In genomic region chr1:2966435-2966834, GRCh38 we compare ENCODE assay signal across 22 cellular contexts. TPM values are rescaled to one million over a fixed set of nuclear protein-coding genes. Genes with fewer than 3 reads are reported as not detected.
"Had no signal": no experiment of that assay in that cellular context is flagged by ENCODE, and none has a peak within 500 bp of the region (broad histone marks: within the 10 kb centered on the region; RNA-seq: fewer than 3 reads in every experiment).

No MANE protein-coding gene starts in this region.

- H3K27ac ChIP-seq: adrenal gland, coronary artery, neutrophil had no signal

- H3K9me3 ChIP-seq: adrenal gland, mucosa of descending colon, neutrophil, stomach had no signal

- DNase-seq: activated CD4-positive, alpha-beta T cell treated with anti-CD3 and anti-CD28 coated beads, Interleukin-2, amount 10 ng/mL, durations not matched to agents 7 days and 5 days; activated CD8-positive, alpha-beta memory T cell treated with anti-CD3 and anti-CD28 coated beads for 24 hours; activated CD8-positive, alpha-beta memory T cell treated with anti-CD3 and anti-CD28 coated beads, Interleukin-2, amount 50 U/mL, for 48 hours; activated gamma-delta T cell; activated T-cell treated with anti-CD3 and anti-CD28 coated beads, Interleukin-2, amount 50 U/mL, for 48 hours; central memory CD4-positive, alpha-beta T cell; left ventricle myocardium superior; mesenchymal stem cell; naive B cell; small intestine; stimulated activated CD4-positive, alpha-beta T cell treated with anti-CD3 and anti-CD28 coated beads, Interleukin-4, amount 100 ng/mL, for 1 hour; stomach; T1000 had no signal

- H3K4me3 Mint-ChIP-seq: activated CD4-positive, alpha-beta T cell treated with anti-CD3 and anti-CD28 coated beads, Interleukin-2, amount 10 ng/mL, durations not matched to agents 7 days and 5 days; naive B cell had no signal

- H3K9me3 Mint-ChIP-seq: activated CD4-positive, alpha-beta T cell treated with anti-CD3 and anti-CD28 coated beads, Interleukin-2, amount 10 ng/mL, durations not matched to agents 7 days and 5 days; activated naive CD4-positive, alpha-beta T cell treated with anti-CD3 and anti-CD28 coated beads, Interleukin-2, amount 50 U/mL, for 72 hours; naive B cell had no signal

- H3K36me3 ChIP-seq: adrenal gland, neutrophil, stomach had no signal

- H3K27me3 Mint-ChIP-seq: activated CD4-positive, alpha-beta T cell treated with anti-CD3 and anti-CD28 coated beads, Interleukin-2, amount 10 ng/mL, durations not matched to agents 7 days and 5 days; progenitor cell of endocrine pancreas had no signal

- H3K4me1 Mint-ChIP-seq: activated CD4-positive, alpha-beta T cell treated with anti-CD3 and anti-CD28 coated beads, Interleukin-2, amount 10 ng/mL, durations not matched to agents 7 days and 5 days; naive B cell had no signal

- H3K36me3 Mint-ChIP-seq: activated naive CD4-positive, alpha-beta T cell treated with anti-CD3 and anti-CD28 coated beads, Interleukin-2, amount 50 U/mL, for 72 hours; naive B cell had no signal

- H3K4me1 ChIP-seq: adrenal gland had no signal

- H3K27ac Mint-ChIP-seq: activated CD4-positive, alpha-beta T cell treated with anti-CD3 and anti-CD28 coated beads, Interleukin-2, amount 10 ng/mL, durations not matched to agents 7 days and 5 days; activated naive CD4-positive, alpha-beta T cell treated with anti-CD3 and anti-CD28 coated beads, Interleukin-2, amount 50 U/mL, for 72 hours; progenitor cell of endocrine pancreas had no signal

- H3K4me3 ChIP-seq: adrenal gland, coronary artery, mucosa of descending colon, stomach had no signal

- ATAC-seq: activated CD4-positive, CD25-positive, alpha-beta regulatory T cell treated with anti-CD3 and anti-CD28 coated beads, Interleukin-2, amount 50 U/mL, for 24 hours; activated naive CD4-positive, alpha-beta T cell treated with anti-CD3 and anti-CD28 coated beads, Interleukin-2, amount 50 U/mL, for 72 hours; left ventricle myocardium superior; mucosa of descending colon had no signal

- H3K27me3 ChIP-seq: adrenal gland had no signal

RNA-seq across cellular contexts. Expression of gene ACTRT2, which starts 54.8 kb away (rescaled TPM):
- total RNA-seq: activated CD4-positive, alpha-beta T cell treated with anti-CD3 and anti-CD28 coated beads, Interleukin-2, amount 10 ng/mL, durations not matched to agents 7 days and 5 days; activated naive CD4-positive, alpha-beta T cell treated with anti-CD3 and anti-CD28 coated beads, Interleukin-2, amount 50 U/mL, for 72 hours; adrenal gland; frontal cortex; left ventricle myocardium superior; mucosa of descending colon; progenitor cell of endocrine pancreas; stomach; T-helper 1 cell treated with Interleukin-12 subunit alpha and Interleukin-12 subunit beta and Interleukin-4 antibody, amounts not matched to agents 30 ng/mL and 1 ng/mL, for 36 hours had no signal
